Comparison of ENCODE assay signal across 9 cellular contexts in genomic region chr19:41223431-41224234, GRCh38. TPM values are rescaled to one million over a fixed set of nuclear protein-coding genes. Genes with fewer than 3 reads are reported as not detected.
DNase-seq lines count a peak whose midpoint lies in the region; ATAC-seq, FAIRE-seq and TF ChIP-seq lines count a peak whose summit lies in the region.
"Had no signal": no experiment of that assay in that cellular context is flagged by ENCODE, and none has a peak within 500 bp of the region (broad histone marks: within the 10 kb centered on the region; RNA-seq: fewer than 3 reads in every experiment).

No MANE protein-coding gene starts in this region.

- H4K20me1 ChIP-seq in H1 (replicated peaks in 1 of 2; ENCODE audit: control insufficient read depth in 1 of 2, insufficient read depth in 2 of 2, low read length in 2 of 2): no peaks in the 10 kb centered on the region
- H4K20me1 ChIP-seq in neural progenitor cell (ENCODE audit: low read depth): no peaks in the 10 kb centered on the region

- WGBS in H1 (ENCODE audit: extremely low coverage in 1 of 2, insufficient coverage in 1 of 2, insufficient read length in 1 of 2, insufficient replicate concordance in 2 of 2, low coverage in 1 of 2, low lambda C conversion rate in 2 of 2, missing lambda C conversion rate in 1 of 2), 2 experiments: 72% methylated on average over 8 of the region's 8 CpGs; no CpG with 5 or more reads in 1 of the 2 experiments

- H3K27ac ChIP-seq in CD4-positive, alpha-beta T cell (ENCODE audit: low read depth, low read length): no peak overlapping the region
- peak overlapping the region; percentile 40; the same call in 1 of the 2 replicates for H3K27ac ChIP-seq in H1 (ENCODE audit: low read depth, low read length)
- H3K27ac ChIP-seq in neural progenitor cell: peak overlapping the region; percentile 38

- H4K91ac ChIP-seq in H1 (replicated peaks; ENCODE audit: insufficient read length, low read length): peak overlapping the region; percentile 93

- H2BK12ac ChIP-seq in H1 (ENCODE audit: low read depth, low read length): peak overlapping the region; percentile 99

- H3K9ac ChIP-seq in H1 (replicated peaks in 1 of 4; ENCODE audit: extremely low read depth in 1 of 4, low read depth in 3 of 4, low read length in 3 of 4) (peak overlapping the region in 3 of 4 experiments; percentile 4 to 7 (median 4); a peak in 4 of 7 replicates), neural progenitor cell (no peak overlapping the region)

- no peak overlapping the region for H3K4ac ChIP-seq in H1 (replicated peaks; ENCODE audit: insufficient read length, low read depth, low read length)

- CTCF ChIA-PET in CD4-positive, alpha-beta T cell (lab: Charles Lee): interaction anchor here (0.7 kb wide), 1 partner anchor 39 kb away, joined by 4 read pairs; no protein-coding TSS in a partner anchor
- CTCF ChIA-PET in H1 (lab: Charles Lee; ENCODE audit: partially characterized antibody): interaction anchor here (0.7 to 2.0 kb wide), 6 partner anchors 20 to 79 kb away, joined by 3 to 15 read pairs (median 3); no protein-coding TSS in a partner anchor
- CTCF ChIA-PET in activated naive CD4-positive, alpha-beta T cell treated with anti-CD3 and anti-CD28 coated beads for 36 hours (lab: Charles Lee): interaction anchor here (0.6 to 1.1 kb wide), 2 partner anchors 19 to 42 kb away, joined by 5 to 6 read pairs; no protein-coding TSS in a partner anchor

- peaks cover 0 to 22% of the 10 kb centered on the region in 2 experiments; a peak in 2 of 4 replicates for H3K79me2 ChIP-seq in H1 (ENCODE audit: control insufficient read depth in 1 of 2, insufficient read depth in 2 of 2, low read length in 2 of 2)
- peaks cover 19% of the 10 kb centered on the region for H3K79me2 ChIP-seq in neural progenitor cell (ENCODE audit: low read depth)

- H3K36me3 ChIP-seq in H1 (ENCODE audit: control insufficient read depth in 2 of 4, insufficient read depth in 4 of 4, low read length in 3 of 4): peaks cover 0 to 19% (median 3%) of the 10 kb centered on the region in 4 experiments; a peak in 4 of 8 replicates
- H3K36me3 ChIP-seq in neural progenitor cell: no peaks in the 10 kb centered on the region

- DNase-seq in CD4-positive, alpha-beta T cell: no peak
- peak; percentile 95 for DNase-seq in NCI-H226
- peak; percentile 67 to 84 for DNase-seq in H1 (ENCODE audit: low read depth in 1 of 2, low spot score in 2 of 2)
- peak; percentile 81 for DNase-seq in neural progenitor cell (ENCODE audit: low spot score)
- no peak for DNase-seq in NCI-H774 (lab: John Stamatoyannopoulos, UW)
- DNase-seq in NCI-H1436 (lab: John Stamatoyannopoulos, UW): no peak
- no peak for DNase-seq in activated naive CD4-positive, alpha-beta T cell treated with anti-CD3 and anti-CD28 coated beads for 36 hours
- DNase-seq: OCI-M1 had no signal

- peak in 1 of 2 experiments; percentile 83; a peak in 1 of 3 replicates for TF ChIP-seq EP300 in H1 (IDR thresholded peaks at IDR 0.05; ENCODE audit: borderline replicate concordance in 1 of 2, low read depth in 2 of 2, low read length in 2 of 2)

- H3K36me3 Mint-ChIP-seq in CD4-positive, alpha-beta T cell (ENCODE audit: low read depth): no peaks in the 10 kb centered on the region
- peaks cover 5% of the 10 kb centered on the region for H3K36me3 Mint-ChIP-seq in neural progenitor cell
- H3K36me3 Mint-ChIP-seq in activated naive CD4-positive, alpha-beta T cell treated with anti-CD3 and anti-CD28 coated beads for 36 hours (ENCODE audit: low read depth): no peaks in the 10 kb centered on the region

- H3K4me1 ChIP-seq in H1 (replicated peaks in 1 of 4; ENCODE audit: control insufficient read depth in 3 of 4, insufficient read depth in 4 of 4, low read length in 3 of 4): peaks cover 8 to 31% (median 22%) of the 10 kb centered on the region in 4 experiments
- H3K4me1 ChIP-seq in neural progenitor cell: peaks cover 20% of the 10 kb centered on the region

- ATAC-seq in CD4-positive, alpha-beta T cell (ENCODE audit: poor library complexity): no peak
- no peak for ATAC-seq in GM18907 (IDR thresholded peaks at IDR 0.05; ENCODE audit: unreplicated experiment)

- peak overlapping the region; percentile 98 for H2AK5ac ChIP-seq in H1 (ENCODE audit: low read depth, low read length)

- peak in 1 of 2 experiments; percentile 70; a peak in 2 of 3 replicates for TF ChIP-seq POLR2A in H1 (IDR thresholded peaks at IDR 0.05; ENCODE audit: control extremely low read depth in 1 of 2, low read depth in 2 of 2, low read length in 2 of 2)

- H2BK20ac ChIP-seq in H1 (ENCODE audit: low read length): peak overlapping the region; percentile 100

- H3K9me3 ChIP-seq in CD4-positive, alpha-beta T cell (ENCODE audit: control insufficient read depth, low read length): no peaks in the 10 kb centered on the region
- no peaks in the 10 kb centered on the region for H3K9me3 ChIP-seq in H1 (ENCODE audit: insufficient read depth in 2 of 2, low read depth in 1 of 2, low read length in 1 of 2)
- no peaks in the 10 kb centered on the region for H3K9me3 ChIP-seq in neural progenitor cell (ENCODE audit: low read depth)

- no peak for TF ChIP-seq CTCF in CD4-positive, alpha-beta T cell (IDR thresholded peaks at IDR 0.05)
- TF ChIP-seq CTCF in H1 (IDR thresholded peaks at IDR 0.05; ENCODE audit: control extremely low read depth in 1 of 3, insufficient read depth in 1 of 3, low read depth in 1 of 3, low read length in 3 of 3) (no peak), neural progenitor cell (IDR thresholded peaks at IDR 0.05) (no peak)

- no peak for TF ChIP-seq RAD21 in H1 (IDR thresholded peaks at IDR 0.05 in 1 of 2, conservative IDR thresholded peaks at IDR 0.05 in 1 of 2; ENCODE audit: low read depth in 2 of 2, low read length in 2 of 2)

- peak overlapping the region; percentile 45 to 61 for H3K4me2 ChIP-seq in H1 (ENCODE audit: insufficient read depth in 1 of 2, low read depth in 2 of 2, low read length in 2 of 2)
- peak overlapping the region; percentile 50 for H3K4me2 ChIP-seq in neural progenitor cell

- H4K5ac ChIP-seq in H1 (ENCODE audit: insufficient read length, low read depth, low read length): peak overlapping the region; percentile 44

- peaks cover 7% of the 10 kb centered on the region for H3K79me1 ChIP-seq in H1 (ENCODE audit: low read depth, low read length)

- peaks cover 32% of the 10 kb centered on the region for H3K27me3 Mint-ChIP-seq in CD4-positive, alpha-beta T cell
- peaks cover 16% of the 10 kb centered on the region for H3K27me3 Mint-ChIP-seq in neural progenitor cell (ENCODE audit: insufficient read depth, low read depth)
- H3K27me3 Mint-ChIP-seq in activated naive CD4-positive, alpha-beta T cell treated with anti-CD3 and anti-CD28 coated beads for 36 hours (ENCODE audit: low read depth): peaks cover 11% of the 10 kb centered on the region

- peak overlapping the region; percentile 41 for H4K8ac ChIP-seq in H1 (ENCODE audit: extremely low read depth, insufficient read depth, low read length)

- H2BK120ac ChIP-seq in H1 (replicated peaks; ENCODE audit: low read depth, low read length): peak overlapping the region; percentile 7

- intact Hi-C loops in CD4-positive, alpha-beta T cell (cut with DNase I, micrococcal nuclease): no loop called here
- intact Hi-C loops in activated naive CD4-positive, alpha-beta T cell treated with anti-CD3 and anti-CD28 coated beads for 36 hours (cut with micrococcal nuclease): no loop called here

- no peak overlapping the region for H3K56ac ChIP-seq in H1 (replicated peaks; ENCODE audit: insufficient read length, low read depth, low read length)

- H2AFZ ChIP-seq in H1 (ENCODE audit: low read length): no peak overlapping the region
- no peak overlapping the region for H2AFZ ChIP-seq in neural progenitor cell (replicated peaks)

- peak overlapping the region; percentile 18 for H3K27ac Mint-ChIP-seq in CD4-positive, alpha-beta T cell
- peak overlapping the region; percentile 90 for H3K27ac Mint-ChIP-seq in neural progenitor cell
- no peak overlapping the region for H3K27ac Mint-ChIP-seq in activated naive CD4-positive, alpha-beta T cell treated with anti-CD3 and anti-CD28 coated beads for 36 hours

- no peak overlapping the region for H3K23ac ChIP-seq in H1 (ENCODE audit: insufficient read length)

- H3K23me2 ChIP-seq in H1 (ENCODE audit: low read depth, low read length): peaks cover 12% of the 10 kb centered on the region

- peak overlapping the region; percentile 84 for H2BK15ac ChIP-seq in H1 (ENCODE audit: low read length)

- peak overlapping the region; percentile 89 for H3K18ac ChIP-seq in H1 (ENCODE audit: extremely low read depth, low read length)

- no peak for FAIRE-seq in H1 (lab: Jason Lieb, UNC)

- H3F3A ChIP-seq in neural progenitor cell (ENCODE audit: low read depth): peaks cover 17% of the 10 kb centered on the region

- H3K9me3 Mint-ChIP-seq in CD4-positive, alpha-beta T cell: no peaks in the 10 kb centered on the region
- no peaks in the 10 kb centered on the region for H3K9me3 Mint-ChIP-seq in neural progenitor cell
- H3K9me3 Mint-ChIP-seq in activated naive CD4-positive, alpha-beta T cell treated with anti-CD3 and anti-CD28 coated beads for 36 hours: no peaks in the 10 kb centered on the region

- H3K4me3 Mint-ChIP-seq in CD4-positive, alpha-beta T cell: peak overlapping the region; percentile 46
- peak overlapping the region; percentile 56 for H3K4me3 Mint-ChIP-seq in neural progenitor cell
- H3K4me3 Mint-ChIP-seq in activated naive CD4-positive, alpha-beta T cell treated with anti-CD3 and anti-CD28 coated beads for 36 hours: no peak overlapping the region

- H3K27me3 ChIP-seq in CD4-positive, alpha-beta T cell (ENCODE audit: control insufficient read depth, insufficient read depth, low read length): peaks cover 13% of the 10 kb centered on the region
- H3K27me3 ChIP-seq in H1 (replicated peaks in 1 of 4; ENCODE audit: control insufficient read depth in 3 of 4, extremely low read depth in 1 of 4, insufficient read depth in 3 of 4, low read length in 3 of 4) (no peaks in the 10 kb centered on the region), neural progenitor cell (no peaks in the 10 kb centered on the region)

- H3K4me3 ChIP-seq in H1 (ENCODE audit: extremely low read depth in 1 of 4, insufficient read depth in 2 of 4, low read depth in 3 of 4, low read length in 4 of 4) (peak overlapping the region in 1 of 4 experiments; percentile 22; a peak in 1 of 8 replicates), neural progenitor cell (no peak overlapping the region)

- H2BK5ac ChIP-seq in H1 (ENCODE audit: low read depth, low read length): peak overlapping the region; percentile 94

- POLR2A ChIA-PET in CD4-positive, alpha-beta T cell (lab: Charles Lee): no interaction called here
- POLR2A ChIA-PET in H1 (lab: Charles Lee; ENCODE audit: partially characterized antibody): interaction anchor here (0.7 to 4.7 kb wide), 10 partner anchors 13 to 648 kb away, joined by 3 to 66 read pairs (median 4); partner anchors contain the start of genes CYP2S1 and HNRNPUL1

- H3K14ac ChIP-seq in H1 (ENCODE audit: insufficient read length): no peak overlapping the region

- H3K4me1 Mint-ChIP-seq in CD4-positive, alpha-beta T cell (ENCODE audit: low read depth): peaks cover 18% of the 10 kb centered on the region
- H3K4me1 Mint-ChIP-seq in neural progenitor cell: peaks cover 53% of the 10 kb centered on the region
- H3K4me1 Mint-ChIP-seq in activated naive CD4-positive, alpha-beta T cell treated with anti-CD3 and anti-CD28 coated beads for 36 hours (ENCODE audit: low read depth): peaks cover 17% of the 10 kb centered on the region

RNA-seq across cellular contexts. Expression of gene AXL, which starts 4.6 kb away (rescaled TPM):
- under 1 TPM; 0.30 to 0.42 TPM for total RNA-seq in CD4-positive, alpha-beta T cell
- 51.0 and 53.3 TPM in 2 replicates for total RNA-seq in H1 (2021; fragmentation: NEBNext Ultra II Directional; extraction: Animal tissue kit (Norgen Biotek cat#: 25700))
- polyA plus RNA-seq in H1 (2011; rRNA removed): 35.3 and 62.4 TPM in 2 replicates
- polyA plus RNA-seq in H1 (2011; cell fraction: cytosol; rRNA removed): 32.1 TPM
- 35.7 TPM for polyA plus RNA-seq in H1 (2011; cell fraction: nucleus; rRNA removed)
- 25.0 to 41.1 TPM (median 36.3 TPM) in 4 replicates for polyA plus RNA-seq in H1 (2012, experiment 1 of 2)
- 20.2 TPM for polyA plus RNA-seq in H1 (2012, experiment 2 of 2)
- 28.7 TPM for polyA plus RNA-seq in H1 (2013, experiment 1 of 2)
- 31.9 TPM for polyA plus RNA-seq in H1 (2013, experiment 2 of 2)
- polyA minus RNA-seq in H1 (2011; rRNA and poly(A)+ RNA removed): 88.6 and 100 TPM in 2 replicates
- 72.1 TPM for polyA minus RNA-seq in H1 (2011; cell fraction: cytosol; rRNA and poly(A)+ RNA removed)
- 34.7 TPM for polyA minus RNA-seq in H1 (2011; cell fraction: nucleus; rRNA and poly(A)+ RNA removed)
- 24.7 and 45.6 TPM in 2 replicates for total RNA-seq in neural progenitor cell (ENCODE audit: low replicate concordance)
- total RNA-seq in activated naive CD4-positive, alpha-beta T cell treated with anti-CD3 and anti-CD28 coated beads for 36 hours: under 1 TPM in 1 of 2 experiments, not detected in 1; 0.10 TPM

RNA-seq across cellular contexts. Expression of gene CYP2S1, which starts 30.6 kb away (rescaled TPM):
- total RNA-seq in CD4-positive, alpha-beta T cell: under 1 TPM; 0.78 to 0.82 TPM
- total RNA-seq in H1 (2021; fragmentation: NEBNext Ultra II Directional; extraction: Animal tissue kit (Norgen Biotek cat#: 25700)): 245 and 267 TPM in 2 replicates
- polyA plus RNA-seq in H1 (2011; rRNA removed): 97.9 and 210 TPM in 2 replicates
- polyA plus RNA-seq in H1 (2011; cell fraction: cytosol; rRNA removed): 52.4 TPM
- polyA plus RNA-seq in H1 (2011; cell fraction: nucleus; rRNA removed): 157 TPM
- polyA plus RNA-seq in H1 (2012, experiment 1 of 2): 214 to 243 TPM (median 222 TPM) in 4 replicates
- polyA plus RNA-seq in H1 (2012, experiment 2 of 2): 261 TPM
- polyA plus RNA-seq in H1 (2013, experiment 1 of 2): 325 TPM
- 381 TPM for polyA plus RNA-seq in H1 (2013, experiment 2 of 2)
- 53.2 and 95.0 TPM in 2 replicates for polyA minus RNA-seq in H1 (2011; rRNA and poly(A)+ RNA removed)
- polyA minus RNA-seq in H1 (2011; cell fraction: cytosol; rRNA and poly(A)+ RNA removed): 96.9 TPM
- 50.5 TPM for polyA minus RNA-seq in H1 (2011; cell fraction: nucleus; rRNA and poly(A)+ RNA removed)
- total RNA-seq in neural progenitor cell (ENCODE audit: low replicate concordance): 2.0 and 8.3 TPM in 2 replicates
- total RNA-seq in activated naive CD4-positive, alpha-beta T cell treated with anti-CD3 and anti-CD28 coated beads for 36 hours: 1 to 10 TPM in 1 of 2 experiments, under 1 TPM in 1; 0.79 to 1.9 TPM

RNA-seq across cellular contexts. Expression of gene HNRNPUL1, which starts 40.5 kb away (rescaled TPM):
- 100 to 1,000 TPM; 367 to 388 TPM for total RNA-seq in CD4-positive, alpha-beta T cell
- 264 and 268 TPM in 2 replicates for total RNA-seq in H1 (2021; fragmentation: NEBNext Ultra II Directional; extraction: Animal tissue kit (Norgen Biotek cat#: 25700))
- polyA plus RNA-seq in H1 (2011; rRNA removed): 99.5 and 157 TPM in 2 replicates
- 56.3 TPM for polyA plus RNA-seq in H1 (2011; cell fraction: cytosol; rRNA removed)
- polyA plus RNA-seq in H1 (2011; cell fraction: nucleus; rRNA removed): 88.3 TPM
- polyA plus RNA-seq in H1 (2012, experiment 1 of 2): 160 to 208 TPM (median 194 TPM) in 4 replicates
- 135 TPM for polyA plus RNA-seq in H1 (2012, experiment 2 of 2)
- 206 TPM for polyA plus RNA-seq in H1 (2013, experiment 1 of 2)
- polyA plus RNA-seq in H1 (2013, experiment 2 of 2): 213 TPM
- 91.8 and 93.7 TPM in 2 replicates for polyA minus RNA-seq in H1 (2011; rRNA and poly(A)+ RNA removed)
- 73.7 TPM for polyA minus RNA-seq in H1 (2011; cell fraction: cytosol; rRNA and poly(A)+ RNA removed)
- 84.1 TPM for polyA minus RNA-seq in H1 (2011; cell fraction: nucleus; rRNA and poly(A)+ RNA removed)
- 126 and 188 TPM in 2 replicates for total RNA-seq in neural progenitor cell (ENCODE audit: low replicate concordance)
- 100 to 1,000 TPM; 298 to 301 TPM for total RNA-seq in activated naive CD4-positive, alpha-beta T cell treated with anti-CD3 and anti-CD28 coated beads for 36 hours

Comparison
In these comparisons a context has a peak if more than half of its experiments do, and no peak if none do; other contexts are left out.
1. DNase-seq: peak in NCI-H226 (single experiment), H1 (2 of 2) and neural progenitor cell (single experiment); none in CD4-positive, alpha-beta T cell (0 of 10), NCI-H774 (single experiment), NCI-H1436 (single experiment) and activated naive CD4-positive, alpha-beta T cell treated with anti-CD3 and anti-CD28 coated beads for 36 hours (single experiment).
2. RNA of gene AXL, which starts 4.6 kb away (total RNA-seq): 51.0 to 53.3 TPM in H1 and 24.7 to 45.6 TPM in neural progenitor cell; 0.30 to 0.42 TPM in CD4-positive, alpha-beta T cell and 0.10 TPM in activated naive CD4-positive, alpha-beta T cell treated with anti-CD3 and anti-CD28 coated beads for 36 hours; every median in the first group is over 10 times any median in the second.
3. RNA of gene CYP2S1, which starts 30.6 kb away (total RNA-seq): 245 to 267 TPM in H1; 2.0 to 8.3 TPM in neural progenitor cell, 0.79 to 1.9 TPM in activated naive CD4-positive, alpha-beta T cell treated with anti-CD3 and anti-CD28 coated beads for 36 hours and 0.78 to 0.82 TPM in CD4-positive, alpha-beta T cell; every median in the first group is over 10 times any median in the second.